In the genomic region with DNA sequence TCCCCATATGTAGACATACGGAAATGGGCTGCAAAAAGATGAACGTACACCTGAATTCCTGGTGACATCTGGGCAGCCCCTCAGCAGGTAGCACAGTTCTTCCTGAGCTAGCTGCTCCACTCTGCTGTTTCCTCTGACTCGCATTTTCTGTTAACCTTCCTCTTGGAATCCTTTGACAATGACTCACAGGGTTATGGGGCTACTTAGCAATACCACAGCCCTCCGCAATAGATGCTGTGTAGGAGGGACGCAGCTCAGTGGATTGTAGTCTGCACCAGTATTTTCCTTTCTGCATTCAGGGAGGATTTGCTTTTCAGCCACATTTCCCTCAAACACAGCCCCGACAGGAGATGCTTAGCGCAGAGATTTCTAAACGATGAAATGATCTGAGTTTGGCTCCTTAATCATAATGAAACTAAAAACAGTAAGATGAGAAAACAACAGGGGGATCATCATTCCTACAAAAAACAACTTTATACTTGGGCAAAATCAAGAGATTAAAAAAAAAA, we compare ENCODE assay signal across 8 cellular contexts. TPM values are rescaled to one million over a fixed set of nuclear protein-coding genes. Genes with fewer than 3 reads are reported as not detected.
A peak's percentile ranks its signal among the peaks of the same experiment; 100 is the strongest.
DNase-seq lines count a peak whose midpoint lies in the region; ATAC-seq and TF ChIP-seq lines count a peak whose summit lies in the region.

No MANE protein-coding gene starts in this region.

- H3K4me3 ChIP-seq in ascending aorta = peak overlapping the region; percentile 31 to 48

- intact Hi-C loops in ascending aorta (cut with DNase I) = no loop called here

- no peaks in the 10 kb centered on the region for H3K36me3 ChIP-seq in ascending aorta

- peak; percentile 16 for ATAC-seq in HG02973 (IDR thresholded peaks at IDR 0.05; ENCODE audit: unreplicated experiment)

- peak overlapping the region; percentile 7 to 17 for H3K27ac ChIP-seq in ascending aorta

- H3K4me1 ChIP-seq in ascending aorta = peaks cover 0 to 22% of the 10 kb centered on the region in 2 donors

- peak in 2 of 3 experiments; percentile 9 to 26 for TF ChIP-seq CTCF in ascending aorta (IDR thresholded peaks at IDR 0.05)

- H3K27me3 ChIP-seq in ascending aorta = no peaks in the 10 kb centered on the region

- DNase-seq in NK-92 treated with Interleukin-12 subunit alpha and Interleukin-12 subunit beta, amount 100 ng/mL, for 24 hours (lab: John Stamatoyannopoulos, UW) = peak; percentile 45
- DNase-seq in NK-92 (lab: John Stamatoyannopoulos, UW; ENCODE audit: unreplicated experiment) = no peak
- DNase-seq in OCI-M1 (lab: John Stamatoyannopoulos, UW) = peak; percentile 70
- peak in 1 of 2 donors; percentile 69 for DNase-seq in ascending aorta (ENCODE audit: low spot score in 2 of 2)
- DNase-seq in iris pigment epithelial cell (ENCODE audit: low read depth) = peak; percentile 98
- DNase-seq in stimulated activated CD4-positive, alpha-beta T cell treated with anti-CD3 and anti-CD28 coated beads, TNF-alpha, amount 100 ng/mL, for 24 hours (ENCODE audit: low read depth in 3 of 3) = peak in 2 of 3 experiments; percentile 45 to 56
- no peak for DNase-seq in effector CD4-positive, alpha-beta T cell

- no peaks in the 10 kb centered on the region for H3K9me3 ChIP-seq in ascending aorta

RNA-seq across cellular contexts. Expression of gene BACH2, which starts 12.4 kb away (rescaled TPM):
- total RNA-seq in ascending aorta = 7.7 TPM

Comparison
In these comparisons a context has a peak if more than half of its experiments do, and no peak if none do; other contexts are left out.
1. DNase-seq: peak in NK-92 treated with Interleukin-12 subunit alpha and Interleukin-12 subunit beta, amount 100 ng/mL, for 24 hours (single experiment), OCI-M1 (single experiment), iris pigment epithelial cell (single experiment) and stimulated activated CD4-positive, alpha-beta T cell treated with anti-CD3 and anti-CD28 coated beads, TNF-alpha, amount 100 ng/mL, for 24 hours (2 of 3); none in NK-92 (single experiment) and effector CD4-positive, alpha-beta T cell (single experiment).